31 cellular contexts compared by ENCODE assay signal in genomic region chr6:110690916-110691315, GRCh38.
"Had no signal": no experiment of that assay in that cellular context is flagged by ENCODE, and none has a peak within 500 bp of the region (broad histone marks: within the 10 kb centered on the region; RNA-seq: fewer than 3 reads in every experiment).

No MANE protein-coding gene starts in this region.

- H3K4me3 ChIP-seq: neural progenitor cell, ovary, psoas muscle, right lobe of liver, skin epidermis, smooth muscle cell, spleen, suprapubic skin, testis, tibial artery, transverse colon, upper lobe of left lung, vagina had no signal

- FAIRE-seq: urothelium cell line had no signal

- H3K4me1 ChIP-seq: parathyroid adenoma, psoas muscle, right lobe of liver had no signal

- H3K9me3 ChIP-seq: ovary, psoas muscle, right lobe of liver, suprapubic skin, testis, tibial artery, transverse colon, upper lobe of left lung, vagina had no signal

- ATAC-seq: natural killer cell; psoas muscle; right cardiac atrium; right lobe of liver; stimulated activated memory B cell treated with anti-CD40 and anti-IgM and Interleukin-4, amounts not matched to agents 10 μg/mL and 1 μg/mL and 100 μg/mL, for 72 hours; stimulated activated naive CD8-positive, alpha-beta T cell treated with anti-CD3 and anti-CD28 coated beads, Interleukin-15, amount 100 ng/mL, for 72 hours; stimulated activated naive CD8-positive, alpha-beta T cell treated with anti-CD3 and anti-CD28 coated beads, Interleukin-15, Interleukin-2, amounts not matched to agents 100 U/mL and 50 U/mL, for 24 hours had no signal

- H3K9me3 Mint-ChIP-seq: natural killer cell had no signal

- H3K27ac ChIP-seq: neural progenitor cell, ovary, parathyroid adenoma, psoas muscle, right lobe of liver, skin epidermis, spleen, suprapubic skin, testis, tibial artery, transverse colon, upper lobe of left lung, vagina had no signal

- H3K4me2 ChIP-seq: neural progenitor cell, smooth muscle cell had no signal

- H3K27me3 Mint-ChIP-seq: progenitor cell of endocrine pancreas; stimulated activated memory B cell treated with anti-CD40 and anti-IgM and Interleukin-4, amounts not matched to agents 10 μg/mL and 1 μg/mL and 100 μg/mL, for 72 hours; stimulated activated naive CD8-positive, alpha-beta T cell treated with anti-CD3 and anti-CD28 coated beads, Interleukin-15, amount 100 ng/mL, for 72 hours had no signal

- H3K27ac Mint-ChIP-seq: nephron; neural progenitor cell; progenitor cell of endocrine pancreas; stimulated activated memory B cell treated with anti-CD40 and anti-IgM and Interleukin-4, amounts not matched to agents 10 μg/mL and 1 μg/mL and 100 μg/mL, for 72 hours; stimulated activated naive CD8-positive, alpha-beta T cell treated with anti-CD3 and anti-CD28 coated beads, Interleukin-15, amount 100 ng/mL, for 72 hours had no signal

- DNase-seq: natural killer cell; occipital lobe; ovary; posterior cingulate gyrus; psoas muscle; right cardiac atrium; right lobe of liver; spleen; stimulated activated CD4-positive, alpha-beta T cell treated with anti-CD3 and anti-CD28 coated beads, Interleukin-12 subunit alpha, Interleukin-12 subunit beta, amount 100 ng/mL, for 4 hours; stimulated activated CD4-positive, alpha-beta T cell treated with anti-CD3 and anti-CD28 coated beads, Interleukin-1b, Interleukin-23, amount 100 ng/mL, for 48 hours; stimulated activated CD4-positive, alpha-beta T cell treated with anti-CD3 and anti-CD28 coated beads, Interleukin-4, amount 100 ng/mL, for 1 hour; stimulated activated CD4-positive, alpha-beta T cell treated with anti-CD3 and anti-CD28 coated beads, Interleukin-4, amount 100 ng/mL, for 4 hours; stimulated activated CD8-positive, alpha-beta memory T cell treated with anti-CD3 and anti-CD28 coated beads, Interleukin-4, amount 100 ng/mL, for 48 hours; stimulated activated naive CD4-positive, alpha-beta T cell; stimulated activated naive CD8-positive, alpha-beta T cell treated with anti-CD3 and anti-CD28 coated beads, Interleukin-15, amount 100 ng/mL, for 72 hours; stimulated activated naive CD8-positive, alpha-beta T cell treated with anti-CD3 and anti-CD28 coated beads, Interleukin-15, Interleukin-2, amounts not matched to agents 100 U/mL and 50 U/mL, for 24 hours; substantia nigra; testis; tibial artery; transverse colon; upper lobe of left lung had no signal

- H3K36me3 Mint-ChIP-seq: natural killer cell had no signal

- H3K36me3 ChIP-seq: neural progenitor cell, ovary, right lobe of liver, suprapubic skin, tibial artery, transverse colon, upper lobe of left lung, vagina had no signal

- H3K4me1 Mint-ChIP-seq: nephron had no signal

- H3K4me3 Mint-ChIP-seq: natural killer cell; nephron; neural progenitor cell; stimulated activated memory B cell treated with anti-CD40 and anti-IgM and Interleukin-4, amounts not matched to agents 10 μg/mL and 1 μg/mL and 100 μg/mL, for 72 hours; stimulated activated naive CD8-positive, alpha-beta T cell treated with anti-CD3 and anti-CD28 coated beads, Interleukin-15, amount 100 ng/mL, for 72 hours had no signal
